In the genomic region with DNA sequence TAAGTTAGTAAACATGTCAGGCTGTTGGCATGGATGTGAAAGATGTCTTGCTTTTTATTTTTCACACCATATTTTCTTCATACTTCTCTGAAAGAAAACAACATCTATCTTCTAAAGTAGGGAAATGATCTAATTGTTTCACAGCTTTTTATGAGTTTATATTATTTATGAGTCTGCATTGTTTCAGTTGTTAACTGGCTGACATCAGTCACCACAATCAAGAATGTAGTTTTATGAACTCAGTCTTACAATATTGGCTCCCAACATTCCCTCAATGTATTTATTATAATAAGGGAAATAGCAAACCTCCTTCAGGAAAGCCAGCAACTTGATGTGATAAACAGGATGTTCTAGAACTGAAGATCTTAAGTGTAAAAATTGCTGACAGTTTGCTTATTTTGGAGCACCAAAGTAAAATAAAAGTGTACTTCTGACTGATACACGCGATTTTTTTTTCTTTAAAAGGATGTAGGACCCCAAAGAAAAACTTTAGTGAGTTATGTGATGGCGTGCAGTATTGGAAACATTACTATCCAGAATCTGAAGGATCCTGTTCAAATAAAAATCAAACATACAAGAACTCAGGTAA, we compare ENCODE assay signal across 25 cellular contexts.
"Had no signal": no experiment of that assay in that cellular context is flagged by ENCODE, and none has a peak within 500 bp of the region (broad histone marks: within the 10 kb centered on the region; RNA-seq: fewer than 3 reads in every experiment).

No MANE protein-coding gene starts in this region.

- H3K4me1 ChIP-seq: ascending aorta, esophagus muscularis mucosa, gastrocnemius medialis, psoas muscle, suprapubic skin had no signal

- H3K4me3 ChIP-seq: ascending aorta, esophagus muscularis mucosa, gastrocnemius medialis, heart left ventricle, pancreas, psoas muscle, stomach, suprapubic skin, transverse colon had no signal

- H3K9me3 ChIP-seq: ascending aorta, esophagus muscularis mucosa, gastrocnemius medialis, heart left ventricle, pancreas, psoas muscle, stomach, suprapubic skin, transverse colon had no signal

- H3K27ac ChIP-seq: ascending aorta, brain microvascular endothelial cell, esophagus muscularis mucosa, gastrocnemius medialis, heart left ventricle, pancreas, psoas muscle, stomach, suprapubic skin, transverse colon, VCaP had no signal

- H3K27me3 ChIP-seq: ascending aorta, brain microvascular endothelial cell, esophagus muscularis mucosa, gastrocnemius medialis, heart left ventricle, pancreas, stomach, suprapubic skin, transverse colon had no signal

- H3K36me3 ChIP-seq: ascending aorta, brain microvascular endothelial cell, esophagus muscularis mucosa, gastrocnemius medialis, heart left ventricle, pancreas, stomach, suprapubic skin, transverse colon had no signal

- ATAC-seq: gastrocnemius medialis; heart left ventricle; left colon; pancreas; psoas muscle; right cardiac atrium; stimulated activated memory B cell treated with anti-CD40 and anti-IgM and Interleukin-4, amounts not matched to agents 10 μg/mL and 1 μg/mL and 100 μg/mL, for 72 hours had no signal

- DNase-seq: activated CD4-positive, CD25-positive, alpha-beta regulatory T cell treated with anti-CD3 and anti-CD28 coated beads, Interleukin-2, amount 50 U/mL, for 72 hours; activated gamma-delta T cell treated with Interleukin-2 at 50 U/mL for 16 hours; activated T-cell treated with anti-CD3 and anti-CD28 coated beads, Interleukin-2, amount 50 U/mL, for 1 hour; brain microvascular endothelial cell; caudate nucleus; effector CD8-positive, alpha-beta T cell; gastrocnemius medialis; heart left ventricle; left colon; mesenchymal stem cell; nephron progenitor cell; pancreas; psoas muscle; right cardiac atrium; small intestine; stimulated activated CD4-positive, alpha-beta T cell treated with anti-CD3 and anti-CD28 coated beads, Interleukin-2, amount 100 ng/mL, for 24 hours; stomach; transverse colon had no signal

- FAIRE-seq: keratinocyte, pancreas, small intestine, urothelium cell line had no signal
